ENCODE assay signal across 33 cellular contexts in genomic region chr1:69252696-69253095, GRCh38.
"Had no signal": no experiment of that assay in that cellular context is flagged by ENCODE, and none has a peak within 500 bp of the region (broad histone marks: within the 10 kb centered on the region; RNA-seq: fewer than 3 reads in every experiment).

No MANE protein-coding gene starts in this region.

- H3K36me3 ChIP-seq: cardiac muscle cell, colonic mucosa, gastrocnemius medialis, heart right ventricle, WERI-Rb-1 had no signal

- H2AFZ ChIP-seq: hepatocyte had no signal

- H3K27me3 Mint-ChIP-seq: activated B cell treated with CpG ODN at 0.5 μM for 24 hours; activated CD8-positive, alpha-beta T cell treated with anti-CD3 and anti-CD28 coated beads for 36 hours; activated naive CD8-positive, alpha-beta T cell; activated T-helper 17 cell treated with anti-CD3 and anti-CD28 coated beads, Interleukin-2, amount 50 U/mL, for 72 hours; T-helper 17 cell had no signal

- H3K27ac ChIP-seq: body of pancreas, cardiac muscle cell, colonic mucosa, gastrocnemius medialis, heart right ventricle, hepatocyte, WERI-Rb-1 had no signal

- FAIRE-seq: endometrium, endothelial cell of umbilical vein had no signal

- H3K27me3 ChIP-seq: body of pancreas, cardiac muscle cell, colonic mucosa, gastrocnemius medialis, heart right ventricle, hepatocyte had no signal

- H3K4me1 Mint-ChIP-seq: activated B cell treated with CpG ODN at 0.5 μM for 24 hours; activated T-helper 17 cell treated with anti-CD3 and anti-CD28 coated beads, Interleukin-2, amount 50 U/mL, for 72 hours; T-helper 17 cell had no signal

- H3K36me3 Mint-ChIP-seq: activated naive CD8-positive, alpha-beta T cell had no signal

- H3K4me3 Mint-ChIP-seq: activated B cell treated with CpG ODN at 0.5 μM for 24 hours; activated CD8-positive, alpha-beta T cell treated with anti-CD3 and anti-CD28 coated beads for 36 hours; activated naive CD8-positive, alpha-beta T cell; activated T-cell treated with anti-CD3 and anti-CD28 coated beads, Interleukin-2, amount 50 U/mL, for 4 hours; activated T-helper 17 cell treated with anti-CD3 and anti-CD28 coated beads, Interleukin-2, amount 50 U/mL, for 72 hours; T-helper 17 cell; T-helper 2 cell treated with Interferon-gamma antibody and Interleukin-4, amounts not matched to agents 5 μg/mL and 100 μg/mL, for 36 hours had no signal

- H3K9me3 ChIP-seq: body of pancreas, colonic mucosa, gastrocnemius medialis, heart right ventricle had no signal

- ATAC-seq: activated CD4-positive, CD25-positive, alpha-beta regulatory T cell treated with anti-CD3 and anti-CD28 coated beads, Interleukin-2, amount 50 U/mL, for 24 hours; activated CD8-positive, alpha-beta T cell treated with anti-CD3 and anti-CD28 coated beads for 36 hours; activated T-cell treated with anti-CD3 and anti-CD28 coated beads, Interleukin-2, amount 50 U/mL, for 4 hours; activated T-helper 17 cell treated with anti-CD3 and anti-CD28 coated beads, Interleukin-2, amount 50 U/mL, for 72 hours; body of pancreas; esophagus mucosa; gastrocnemius medialis; heart right ventricle; T-helper 17 cell had no signal

- H3K79me2 ChIP-seq: hepatocyte had no signal

- H3K4me3 ChIP-seq: body of pancreas, cardiac muscle cell, colonic mucosa, gastrocnemius medialis, heart right ventricle, hepatocyte had no signal

- DNase-seq: activated B cell treated with CpG ODN at 0.5 μM for 24 hours; activated CD4-positive, alpha-beta T cell treated with anti-CD3 and anti-CD28 coated beads for 48 hours; activated CD4-positive, alpha-beta T cell treated with anti-CD3 and anti-CD28 coated beads, Interleukin-2, amount 50 U/mL, for 1 hour; activated CD4-positive, alpha-beta T cell treated with anti-CD3 and anti-CD28 coated beads, Interleukin-2, amount 50 U/mL, for 48 hours; activated CD8-positive, alpha-beta memory T cell treated with anti-CD3 and anti-CD28 coated beads for 24 hours; activated CD8-positive, alpha-beta T cell treated with anti-CD3 and anti-CD28 coated beads for 36 hours; activated effector memory CD4-positive, alpha-beta T cell treated with Interleukin-2 at 50 U/mL for 16 hours; activated gamma-delta T cell treated with Interleukin-2 at 50 U/mL for 16 hours; activated naive CD4-positive, alpha-beta T cell treated with anti-CD3 and anti-CD28 coated beads, Interleukin-2, amount 50 U/mL, for 16 hours; activated naive CD4-positive, alpha-beta T cell treated with Interleukin-2 at 50 U/mL for 16 hours; activated T-cell treated with anti-CD3 and anti-CD28 coated beads, Interleukin-2, amount 50 U/mL, for 4 hours; amniotic stem cell; anterior cingulate cortex; body of pancreas; central memory CD4-positive, alpha-beta T cell; cerebellar nuclear complex; colonic mucosa; effector CD8-positive, alpha-beta T cell; foreskin fibroblast; gastrocnemius medialis; heart right ventricle; T-helper 17 cell; T1000; WERI-Rb-1 had no signal

- H3K4me1 ChIP-seq: body of pancreas, colonic mucosa, gastrocnemius medialis, heart right ventricle had no signal

- H3K27ac Mint-ChIP-seq: activated B cell treated with CpG ODN at 0.5 μM for 24 hours; activated CD8-positive, alpha-beta T cell treated with anti-CD3 and anti-CD28 coated beads for 36 hours; activated naive CD8-positive, alpha-beta T cell; activated T-helper 17 cell treated with anti-CD3 and anti-CD28 coated beads, Interleukin-2, amount 50 U/mL, for 72 hours; T-helper 17 cell; T-helper 2 cell treated with Interferon-gamma antibody and Interleukin-4, amounts not matched to agents 5 μg/mL and 100 μg/mL, for 36 hours had no signal

- H3K4me2 ChIP-seq: hepatocyte had no signal
